ENCODE assay signal across 17 cellular contexts in genomic region chr6:126112171-126112632, GRCh38.
DNase-seq lines count a peak whose midpoint lies in the region; ATAC-seq and TF ChIP-seq lines count a peak whose summit lies in the region.
"Had no signal": no experiment of that assay in that cellular context is flagged by ENCODE, and none has a peak within 500 bp of the region (broad histone marks: within the 10 kb centered on the region; RNA-seq: fewer than 3 reads in every experiment).

No MANE protein-coding gene starts in this region.

- H3K4me1 ChIP-seq in neural progenitor cell = peaks cover 28% of the 10 kb centered on the region
- no peaks in the 10 kb centered on the region for H3K4me1 ChIP-seq in Karpas-422 (ENCODE audit: low read length)
- H3K4me1 ChIP-seq: body of pancreas, lower lobe of right lung had no signal

- H3K9ac ChIP-seq in neural progenitor cell = no peak overlapping the region
- no peak overlapping the region for H3K9ac ChIP-seq in Karpas-422 (ENCODE audit: low read length)

- H2AFZ ChIP-seq in neural progenitor cell (replicated peaks) = no peak overlapping the region
- H2AFZ ChIP-seq in Karpas-422 (ENCODE audit: low read length) = no peak overlapping the region

- H3K4me3 ChIP-seq in neural progenitor cell (no peak overlapping the region), Karpas-422 (ENCODE audit: low read length) (no peak overlapping the region)
- H3K4me3 ChIP-seq: body of pancreas, lower lobe of right lung had no signal

- H3K27me3 Mint-ChIP-seq in neural progenitor cell (ENCODE audit: insufficient read depth, low read depth) = peaks cover 2% of the 10 kb centered on the region

- H3K79me2 ChIP-seq in neural progenitor cell (ENCODE audit: low read depth) (no peaks in the 10 kb centered on the region), Karpas-422 (ENCODE audit: low read length) (no peaks in the 10 kb centered on the region)

- H3K27me3 ChIP-seq in neural progenitor cell = no peaks in the 10 kb centered on the region
- no peaks in the 10 kb centered on the region for H3K27me3 ChIP-seq in Karpas-422 (ENCODE audit: low read length)
- H3K27me3 ChIP-seq: body of pancreas had no signal

- no peaks in the 10 kb centered on the region for H4K20me1 ChIP-seq in neural progenitor cell (ENCODE audit: low read depth)
- no peaks in the 10 kb centered on the region for H4K20me1 ChIP-seq in Karpas-422 (ENCODE audit: insufficient read depth, low read depth, low read length)

- H3K4me1 Mint-ChIP-seq in neural progenitor cell = peaks cover 45% of the 10 kb centered on the region

- H3K36me3 ChIP-seq in neural progenitor cell = no peaks in the 10 kb centered on the region
- H3K36me3 ChIP-seq in Karpas-422 (ENCODE audit: insufficient read depth, low read length) = peaks cover 9% of the 10 kb centered on the region; the same call in 1 of the 2 replicates
- H3K36me3 ChIP-seq: lower lobe of right lung had no signal

- no peaks in the 10 kb centered on the region for H3F3A ChIP-seq in neural progenitor cell (ENCODE audit: low read depth)

- no peak overlapping the region for H3K27ac ChIP-seq in neural progenitor cell
- no peak overlapping the region for H3K27ac ChIP-seq in Karpas-422 (ENCODE audit: low read length)
- H3K27ac ChIP-seq: body of pancreas, lower lobe of right lung had no signal

- DNase-seq in EL = peak; percentile 10
- DNase-seq in NCI-H774 (lab: John Stamatoyannopoulos, UW) = peak; percentile 12
- peak; percentile 89 to 96 for DNase-seq in erythroblast (lab: John Stamatoyannopoulos, UW)
- no peak for DNase-seq in neural progenitor cell (ENCODE audit: low spot score)
- DNase-seq in Karpas-422 = no peak
- no peak for DNase-seq in LoVo (ENCODE audit: low spot score)
- no peak for DNase-seq in 8988T
- DNase-seq: activated effector memory CD4-positive, alpha-beta T cell treated with anti-CD3 and anti-CD28 coated beads, Interleukin-2, amount 50 U/mL, for 16 hours; effector CD8-positive, alpha-beta T cell; hypothalamus; lower lobe of right lung; NCI-H1105; NCI-H510A treated with DMSO at 0.1 percent for 48 hours; stimulated activated CD4-positive, alpha-beta T cell treated with anti-CD3 and anti-CD28 coated beads, Interleukin-12 subunit alpha, Interleukin-12 subunit beta, amount 100 ng/mL, for 4 hours had no signal

- H3K9me3 Mint-ChIP-seq in neural progenitor cell = no peaks in the 10 kb centered on the region
- H3K9me3 Mint-ChIP-seq: neural crest cell had no signal

- no peaks in the 10 kb centered on the region for H3K9me2 ChIP-seq in Karpas-422 (replicated peaks; ENCODE audit: insufficient read depth, low read length)

- no peak for TF ChIP-seq POLR2A in erythroblast (IDR thresholded peaks at IDR 0.05; ENCODE audit: low read length)

- H3K4me3 Mint-ChIP-seq in neural progenitor cell = no peak overlapping the region
- H3K4me3 Mint-ChIP-seq: neural crest cell had no signal

- TF ChIP-seq CTCF in neural progenitor cell (IDR thresholded peaks at IDR 0.05) = no peak

- H3K27ac Mint-ChIP-seq in neural progenitor cell = peak overlapping the region; percentile 83

- H3K9me3 ChIP-seq in neural progenitor cell (ENCODE audit: low read depth) (no peaks in the 10 kb centered on the region), Karpas-422 (ENCODE audit: low read length) (no peaks in the 10 kb centered on the region)
- H3K9me3 ChIP-seq: body of pancreas, lower lobe of right lung had no signal

- peaks cover 9% of the 10 kb centered on the region for H3K36me3 Mint-ChIP-seq in neural progenitor cell

- no peak for ATAC-seq in GM21528 (IDR thresholded peaks at IDR 0.05; ENCODE audit: low FRiP score, unreplicated experiment)
- ATAC-seq: body of pancreas, lower lobe of right lung had no signal

- H3K4me2 ChIP-seq in neural progenitor cell (no peak overlapping the region), Karpas-422 (ENCODE audit: low read depth, low read length, poor library complexity, severe bottlenecking) (no peak overlapping the region)

Comparison
In these comparisons a context has a peak if more than half of its experiments do, and no peak if none do; other contexts are left out.
1. DNase-seq: peak in EL (single experiment), NCI-H774 (single experiment) and erythroblast (2 of 2); none in neural progenitor cell (single experiment), Karpas-422 (single experiment), LoVo (single experiment) and 8988T (single experiment).